20 cellular contexts compared by ENCODE assay signal in the genomic region with DNA sequence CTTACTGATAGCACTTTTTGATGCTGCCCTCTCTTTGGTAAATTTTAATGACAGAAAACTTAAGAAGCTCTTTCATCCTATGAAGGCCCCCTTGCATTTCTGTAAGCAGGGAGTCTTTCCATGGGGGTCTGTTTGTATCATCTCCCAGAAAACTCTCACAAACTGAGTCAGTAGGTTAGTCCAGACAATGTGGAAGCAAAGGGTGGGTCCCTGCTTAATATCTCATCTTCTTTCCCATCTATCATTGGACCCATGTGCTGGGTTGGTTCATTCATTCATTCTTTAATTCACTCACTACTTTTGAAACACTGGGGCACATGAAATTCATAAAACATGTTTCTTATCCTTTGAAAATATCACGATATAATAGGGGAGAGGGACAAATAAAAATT.
DNase-seq lines count a peak whose midpoint lies in the region; ATAC-seq and TF ChIP-seq lines count a peak whose summit lies in the region.
"Had no signal": no experiment of that assay in that cellular context is flagged by ENCODE, and none has a peak within 500 bp of the region (broad histone marks: within the 10 kb centered on the region; RNA-seq: fewer than 3 reads in every experiment).

No MANE protein-coding gene starts in this region.

- peak overlapping the region; percentile 40 for H3K27ac ChIP-seq in AG04450 (ENCODE audit: low read depth, low read length)
- peak overlapping the region; percentile 95 for H3K27ac ChIP-seq in mesodermal cell (ENCODE audit: low read depth, low read length, severe bottlenecking)
- H3K27ac ChIP-seq in skin epidermis, result peak overlapping the region in 19 of 21 experiments; percentile 3 to 91 (median 61)
- H3K27ac ChIP-seq: KMS-11, PC-9, RWPE1 had no signal

- POLR2A ChIA-PET in AG04450 (lab: Yijun Ruan, JAX), result interaction anchor here (0.6 kb wide), 2 partner anchors 11 to 78 kb away, joined by 3 read pairs; no protein-coding TSS in a partner anchor

- H3K4me1 ChIP-seq in adipocyte (ENCODE audit: control insufficient read depth, insufficient read depth, low read length), result peaks cover 75% of the 10 kb centered on the region
- peaks cover 30% of the 10 kb centered on the region for H3K4me1 ChIP-seq in mesodermal cell (ENCODE audit: control insufficient read depth, insufficient read depth, low read length, poor library complexity, severe bottlenecking)
- H3K4me1 ChIP-seq: BE2C had no signal

- H3K27me3 ChIP-seq in AG04450 (ENCODE audit: control insufficient read depth, insufficient read depth, low read length) (no peaks in the 10 kb centered on the region), adipocyte (replicated peaks; ENCODE audit: control insufficient read depth, insufficient read depth, low read length) (no peaks in the 10 kb centered on the region)
- H3K27me3 ChIP-seq: BE2C had no signal

- WGBS in mesodermal cell (ENCODE audit: insufficient coverage in 2 of 2), 2 experiments, result no CpG with 5 or more reads among the region's 1 CpG

- H3K4me3 ChIP-seq in AG04450 (ENCODE audit: low read depth, low read length) (no peak overlapping the region), adipocyte (ENCODE audit: low read length) (peak overlapping the region; percentile 59), mesodermal cell (ENCODE audit: extremely low read depth, insufficient read depth, low read length, poor library complexity, severe bottlenecking) (no peak overlapping the region), skin epidermis (no peak overlapping the region)
- H3K4me3 ChIP-seq: PC-9 had no signal

- peak overlapping the region; percentile 84 for H3K9ac ChIP-seq in adipocyte (ENCODE audit: low read length)
- H3K9ac ChIP-seq: KMS-11 had no signal

- CTCF ChIA-PET in AG04450 (lab: Charles Lee), result no interaction called here

- intact Hi-C loops in posterior vena cava (cut with DNase I), result no loop called here

- H3K36me3 ChIP-seq in adipocyte (ENCODE audit: control insufficient read depth, insufficient read depth, low read length, severe bottlenecking) (no peaks in the 10 kb centered on the region), mesodermal cell (ENCODE audit: control insufficient read depth, insufficient read depth, low read length) (no peaks in the 10 kb centered on the region)
- H3K36me3 ChIP-seq: BE2C had no signal

- H3K9me3 ChIP-seq in AG04450 (ENCODE audit: control insufficient read depth, insufficient read depth, low read length) (no peaks in the 10 kb centered on the region), adipocyte (ENCODE audit: control insufficient read depth, low read length) (no peaks in the 10 kb centered on the region), mesodermal cell (ENCODE audit: control insufficient read depth, low read length) (no peaks in the 10 kb centered on the region)
- H3K9me3 ChIP-seq: BE2C had no signal

- ATAC-seq in HG02763 (IDR thresholded peaks at IDR 0.05; ENCODE audit: unreplicated experiment), result no peak
- ATAC-seq: HCT116, HepG2 had no signal

- no peak for TF ChIP-seq CTCF in AG04450 (IDR thresholded peaks at IDR 0.05; ENCODE audit: low read depth, low read length)

- DNase-seq in AG04450 (ENCODE audit: low read depth, low spot score) (no peak), adipocyte (ENCODE audit: low read depth) (no peak), globus pallidus (ENCODE audit: low spot score) (no peak), posterior vena cava (ENCODE audit: low spot score) (no peak), SIG-M5 treated with dmso at 0.1 percent for 504 hours (lab: John Stamatoyannopoulos, UW; ENCODE audit: unreplicated experiment) (no peak)
- DNase-seq: BE2C; CD4-positive, CD25-positive, alpha-beta regulatory T cell; DMS153; GOT3; NCI-H345; NCI-H526; PC-9; SIG-M5 had no signal

Comparison
In these comparisons a context has a peak if more than half of its experiments do, and no peak if none do; other contexts are left out.
1. H3K27ac ChIP-seq: peak in every context shown above with its lines; median percentile 95 in mesodermal cell; 61 in skin epidermis; 40 in AG04450.